Comparison of ENCODE assay signal across 8 cellular contexts in genomic region chr3:53159415-53160135, GRCh38. TPM values are rescaled to one million over a fixed set of nuclear protein-coding genes. Genes with fewer than 3 reads are reported as not detected.
DNase-seq lines count a peak whose midpoint lies in the region; ATAC-seq and TF ChIP-seq lines count a peak whose summit lies in the region.

No MANE protein-coding gene starts in this region.

- no peak overlapping the region for H3K4me3 ChIP-seq in gastroesophageal sphincter

- TF ChIP-seq POLR2A in gastroesophageal sphincter (IDR thresholded peaks at IDR 0.05) = no peak

- H3K27me3 ChIP-seq in gastroesophageal sphincter = peaks cover 25% of the 10 kb centered on the region

- no peaks in the 10 kb centered on the region for H3K9me3 ChIP-seq in gastroesophageal sphincter

- peak overlapping the region in 2 of 4 donors; percentile 85 to 90 for H3K27ac ChIP-seq in gastroesophageal sphincter

- no peak for TF ChIP-seq CTCF in gastroesophageal sphincter (IDR thresholded peaks at IDR 0.05)

- no peak for DNase-seq in activated T-cell treated with anti-CD3 and anti-CD28 coated beads, Interleukin-2, amount 50 U/mL, for 4 hours
- no peak for DNase-seq in activated T-cell treated with anti-CD3 and anti-CD28 coated beads, Interleukin-2, amount 50 U/mL, for 72 hours
- peak; percentile 85 for DNase-seq in SW480 (ENCODE audit: low spot score)
- DNase-seq in left kidney (ENCODE audit: low read depth, low spot score) = peak; percentile 69
- DNase-seq in stimulated activated naive B cell treated with anti-CD40 and anti-IgM and Interleukin-4, amounts not matched to agents 10 μg/mL and 1 μg/mL and 100 μg/mL, for 72 hours = no peak
- no peak for DNase-seq in NCI-H2081 (lab: John Stamatoyannopoulos, UW)

- no peak for ATAC-seq in activated T-cell treated with anti-CD3 and anti-CD28 coated beads, Interleukin-2, amount 50 U/mL, for 4 hours
- no peak for ATAC-seq in activated T-cell treated with anti-CD3 and anti-CD28 coated beads, Interleukin-2, amount 50 U/mL, for 72 hours (replicated peaks in 1 of 2)
- ATAC-seq in stimulated activated naive B cell treated with anti-CD40 and anti-IgM and Interleukin-4, amounts not matched to agents 10 μg/mL and 1 μg/mL and 100 μg/mL, for 72 hours (replicated peaks) = no peak
- ATAC-seq in gastroesophageal sphincter (no peak), HG02938 (IDR thresholded peaks at IDR 0.05; ENCODE audit: unreplicated experiment) (no peak)

- 56 to 60% methylated on average over 4 to 6 of the region's 7 CpGs for WGBS in gastroesophageal sphincter (ENCODE audit: low coverage in 1 of 2), 2 donors

- H3K27ac Mint-ChIP-seq in activated T-cell treated with anti-CD3 and anti-CD28 coated beads, Interleukin-2, amount 50 U/mL, for 72 hours = no peak overlapping the region
- peak overlapping the region; percentile 96 for H3K27ac Mint-ChIP-seq in stimulated activated naive B cell treated with anti-CD40 and anti-IgM and Interleukin-4, amounts not matched to agents 10 μg/mL and 1 μg/mL and 100 μg/mL, for 72 hours

- H3K4me1 ChIP-seq in gastroesophageal sphincter = peaks cover 0 to 58% (median 6%) of the 10 kb centered on the region in 3 donors

- H3K36me3 Mint-ChIP-seq in activated T-cell treated with anti-CD3 and anti-CD28 coated beads, Interleukin-2, amount 50 U/mL, for 4 hours (ENCODE audit: insufficient read depth) = no peaks in the 10 kb centered on the region
- peaks cover 2 to 4% of the 10 kb centered on the region in 2 donors for H3K36me3 Mint-ChIP-seq in activated T-cell treated with anti-CD3 and anti-CD28 coated beads, Interleukin-2, amount 50 U/mL, for 72 hours (ENCODE audit: insufficient read depth in 2 of 2)
- H3K36me3 Mint-ChIP-seq in stimulated activated naive B cell treated with anti-CD40 and anti-IgM and Interleukin-4, amounts not matched to agents 10 μg/mL and 1 μg/mL and 100 μg/mL, for 72 hours = peaks cover 10 to 18% of the 10 kb centered on the region in 2 donors

- peaks cover 22% of the 10 kb centered on the region for H3K4me1 Mint-ChIP-seq in activated T-cell treated with anti-CD3 and anti-CD28 coated beads, Interleukin-2, amount 50 U/mL, for 4 hours (ENCODE audit: low read depth)
- H3K4me1 Mint-ChIP-seq in activated T-cell treated with anti-CD3 and anti-CD28 coated beads, Interleukin-2, amount 50 U/mL, for 72 hours (ENCODE audit: low read depth) = peaks cover 23% of the 10 kb centered on the region
- H3K4me1 Mint-ChIP-seq in stimulated activated naive B cell treated with anti-CD40 and anti-IgM and Interleukin-4, amounts not matched to agents 10 μg/mL and 1 μg/mL and 100 μg/mL, for 72 hours = peaks cover 38 to 52% of the 10 kb centered on the region in 2 donors

- no peaks in the 10 kb centered on the region for H3K36me3 ChIP-seq in gastroesophageal sphincter

- peak overlapping the region; percentile 83 for H3K4me3 Mint-ChIP-seq in activated T-cell treated with anti-CD3 and anti-CD28 coated beads, Interleukin-2, amount 50 U/mL, for 4 hours
- no peak overlapping the region for H3K4me3 Mint-ChIP-seq in activated T-cell treated with anti-CD3 and anti-CD28 coated beads, Interleukin-2, amount 50 U/mL, for 72 hours
- H3K4me3 Mint-ChIP-seq in stimulated activated naive B cell treated with anti-CD40 and anti-IgM and Interleukin-4, amounts not matched to agents 10 μg/mL and 1 μg/mL and 100 μg/mL, for 72 hours = peak overlapping the region in 1 of 2 donors; percentile 92

- H3K27me3 Mint-ChIP-seq in activated T-cell treated with anti-CD3 and anti-CD28 coated beads, Interleukin-2, amount 50 U/mL, for 4 hours (ENCODE audit: low read depth) = peaks cover 23% of the 10 kb centered on the region
- peaks cover 38% of the 10 kb centered on the region for H3K27me3 Mint-ChIP-seq in activated T-cell treated with anti-CD3 and anti-CD28 coated beads, Interleukin-2, amount 50 U/mL, for 72 hours (ENCODE audit: low read depth)
- H3K27me3 Mint-ChIP-seq in stimulated activated naive B cell treated with anti-CD40 and anti-IgM and Interleukin-4, amounts not matched to agents 10 μg/mL and 1 μg/mL and 100 μg/mL, for 72 hours = peaks cover 15 to 28% of the 10 kb centered on the region in 2 donors

- no peak for TF ChIP-seq EP300 in gastroesophageal sphincter (IDR thresholded peaks at IDR 0.05)

- H3K9me3 Mint-ChIP-seq in activated T-cell treated with anti-CD3 and anti-CD28 coated beads, Interleukin-2, amount 50 U/mL, for 4 hours = no peaks in the 10 kb centered on the region
- no peaks in the 10 kb centered on the region for H3K9me3 Mint-ChIP-seq in activated T-cell treated with anti-CD3 and anti-CD28 coated beads, Interleukin-2, amount 50 U/mL, for 72 hours
- H3K9me3 Mint-ChIP-seq in stimulated activated naive B cell treated with anti-CD40 and anti-IgM and Interleukin-4, amounts not matched to agents 10 μg/mL and 1 μg/mL and 100 μg/mL, for 72 hours = no peaks in the 10 kb centered on the region

RNA-seq across cellular contexts. Expression of gene PRKCD, which starts 1.4 kb away (rescaled TPM):
- 10 to 100 TPM; 15.7 to 24.3 (median 19.1) TPM for total RNA-seq in activated T-cell treated with anti-CD3 and anti-CD28 coated beads, Interleukin-2, amount 50 U/mL, for 4 hours
- 10 to 100 TPM; 24.2 to 27.2 TPM for total RNA-seq in activated T-cell treated with anti-CD3 and anti-CD28 coated beads, Interleukin-2, amount 50 U/mL, for 72 hours
- total RNA-seq in gastroesophageal sphincter = 10 to 100 TPM in 1 of 4 donors, 1 to 10 TPM in 3; 5.5 to 10.1 (median 7.6) TPM

RNA-seq across cellular contexts. Expression of gene RFT1, which starts 29.3 kb away (rescaled TPM):
- total RNA-seq in activated T-cell treated with anti-CD3 and anti-CD28 coated beads, Interleukin-2, amount 50 U/mL, for 4 hours = 10 to 100 TPM; 43.6 to 45.1 (median 44.3) TPM
- 10 to 100 TPM; 26.6 to 29.9 TPM for total RNA-seq in activated T-cell treated with anti-CD3 and anti-CD28 coated beads, Interleukin-2, amount 50 U/mL, for 72 hours
- total RNA-seq in gastroesophageal sphincter = 1 to 10 TPM; 6.5 to 7.6 (median 7.2) TPM

Comparison
In these comparisons a context has a peak if more than half of its experiments do, and no peak if none do; other contexts are left out.
1. DNase-seq: peak in SW480 (single experiment) and left kidney (single experiment); none in activated T-cell treated with anti-CD3 and anti-CD28 coated beads, Interleukin-2, amount 50 U/mL, for 4 hours (single experiment), activated T-cell treated with anti-CD3 and anti-CD28 coated beads, Interleukin-2, amount 50 U/mL, for 72 hours (0 of 2), stimulated activated naive B cell treated with anti-CD40 and anti-IgM and Interleukin-4, amounts not matched to agents 10 μg/mL and 1 μg/mL and 100 μg/mL, for 72 hours (single experiment) and NCI-H2081 (0 of 2).